ENCODE assay signal across 8 cellular contexts in genomic region chr10:92757066-92757716, GRCh38.
DNase-seq lines count a peak whose midpoint lies in the region; ATAC-seq and TF ChIP-seq lines count a peak whose summit lies in the region.

No MANE protein-coding gene starts in this region.

- DNase-seq in GM06990 (ENCODE audit: extremely low read depth, insufficient read length) (peak; percentile 75), anterior cingulate cortex (lab: John Stamatoyannopoulos, UW) (peak in 47 of 58 donors; percentile 1 to 79 (median 25)), hypothalamus (lab: John Stamatoyannopoulos, UW) (peak in 42 of 51 donors; percentile 1 to 78 (median 29)), gastrocnemius medialis (peak; percentile 66 to 74), NCI-H128 (lab: John Stamatoyannopoulos, UW; ENCODE audit: unreplicated experiment) (no peak), RKO (ENCODE audit: low spot score) (no peak)

- peak overlapping the region; percentile 60 to 85 (median 84) for H3K4me3 Mint-ChIP-seq in IgD-negative memory B cell

- TF ChIP-seq CTCF in GM06990 (IDR thresholded peaks at IDR 0.05; ENCODE audit: insufficient read depth, low read length, poor library complexity, severe bottlenecking) (peak; percentile 30), gastrocnemius medialis (IDR thresholded peaks at IDR 0.05 in 4 of 5, conservative IDR thresholded peaks at IDR 0.05 in 1 of 5) (no peak)

- H3K4me3 ChIP-seq in GM06990 (replicated peaks; ENCODE audit: low read depth, low read length) (no peak overlapping the region; the same call in 1 of the 2 replicates), gastrocnemius medialis (no peak overlapping the region)

- no peak for TF ChIP-seq POLR2A in gastrocnemius medialis (IDR thresholded peaks at IDR 0.05)

- no peaks in the 10 kb centered on the region for H3K36me3 Mint-ChIP-seq in IgD-negative memory B cell

- H3K9me3 ChIP-seq in gastrocnemius medialis, result no peaks in the 10 kb centered on the region

- no peaks in the 10 kb centered on the region for H3K27me3 Mint-ChIP-seq in IgD-negative memory B cell

- in situ Hi-C loops in gastrocnemius medialis (cut with MboI; ENCODE audit: low sequenced_read_pairs in 4 of 4), result no loop called here

- peaks cover 15 to 17% of the 10 kb centered on the region in 2 donors for H3K4me1 ChIP-seq in gastrocnemius medialis

- peak overlapping the region; percentile 86 to 97 (median 92) for H3K27ac Mint-ChIP-seq in IgD-negative memory B cell

- H3K27me3 ChIP-seq in GM06990 (replicated peaks; ENCODE audit: control insufficient read depth, insufficient read depth, low read length) (peaks cover 3% of the 10 kb centered on the region), gastrocnemius medialis (no peaks in the 10 kb centered on the region)

- no peaks in the 10 kb centered on the region for H3K9me3 Mint-ChIP-seq in IgD-negative memory B cell

- H3K36me3 ChIP-seq in GM06990 (ENCODE audit: control insufficient read depth, insufficient read depth, low read length), result no peaks in the 10 kb centered on the region
- no peaks in the 10 kb centered on the region for H3K36me3 ChIP-seq in gastrocnemius medialis

- ATAC-seq in GM21786 (IDR thresholded peaks at IDR 0.05; ENCODE audit: unreplicated experiment) (peak; percentile 62), gastrocnemius medialis (peak; percentile 92 to 94)

- intact Hi-C loops in gastrocnemius medialis (cut with DNase I; ENCODE audit: low total_unique reads), result no loop called here

- H3K27ac ChIP-seq in gastrocnemius medialis, result peak overlapping the region; percentile 47 to 67 (median 59)

- peaks cover 30 to 61% (median 56%) of the 10 kb centered on the region in 3 donors for H3K4me1 Mint-ChIP-seq in IgD-negative memory B cell

Comparison
In these comparisons a context has a peak if more than half of its experiments do, and no peak if none do; other contexts are left out.
1. DNase-seq: peak in GM06990 (single experiment), anterior cingulate cortex (47 of 58), hypothalamus (42 of 51) and gastrocnemius medialis (2 of 2); none in NCI-H128 (single experiment) and RKO (single experiment).